Comparison of ENCODE assay signal across 13 cellular contexts in genomic region chr6:149084026-149084425, GRCh38.
"Had no signal": no experiment of that assay in that cellular context is flagged by ENCODE, and none has a peak within 500 bp of the region (broad histone marks: within the 10 kb centered on the region; RNA-seq: fewer than 3 reads in every experiment).

No MANE protein-coding gene starts in this region.

- H3K4me3 ChIP-seq: body of pancreas, heart left ventricle, sigmoid colon, SJCRH30, upper lobe of left lung had no signal

- H3K27ac ChIP-seq: body of pancreas, heart left ventricle, sigmoid colon, SJCRH30, upper lobe of left lung had no signal

- DNase-seq: activated CD4-positive, alpha-beta T cell treated with anti-CD3 and anti-CD28 coated beads for 4 hours; activated CD8-positive, alpha-beta memory T cell treated with anti-CD3 and anti-CD28 coated beads, Interleukin-2, amount 50 U/mL, for 4 hours; activated gamma-delta T cell; body of pancreas; cortex of kidney; effector CD8-positive, alpha-beta T cell; heart left ventricle; sigmoid colon; SJCRH30; stimulated activated naive CD4-positive, alpha-beta T cell treated with Interleukin-2 at 50 U/mL for 16 hours; T1000; upper lobe of left lung had no signal

- H3K27me3 ChIP-seq: body of pancreas, sigmoid colon, SJCRH30, upper lobe of left lung had no signal

- H3K9me3 ChIP-seq: body of pancreas, heart left ventricle, sigmoid colon, SJCRH30, upper lobe of left lung had no signal

- H3K4me3 Mint-ChIP-seq: central memory CD8-positive, alpha-beta T cell had no signal

- H3K36me3 ChIP-seq: heart left ventricle, sigmoid colon, SJCRH30, upper lobe of left lung had no signal

- H3K27me3 Mint-ChIP-seq: central memory CD8-positive, alpha-beta T cell had no signal

- ATAC-seq: body of pancreas, heart left ventricle had no signal

- H3K4me1 ChIP-seq: SJCRH30 had no signal

- H3K9me3 Mint-ChIP-seq: central memory CD8-positive, alpha-beta T cell had no signal
